ENCODE assay signal across 9 cellular contexts in the genomic region with DNA sequence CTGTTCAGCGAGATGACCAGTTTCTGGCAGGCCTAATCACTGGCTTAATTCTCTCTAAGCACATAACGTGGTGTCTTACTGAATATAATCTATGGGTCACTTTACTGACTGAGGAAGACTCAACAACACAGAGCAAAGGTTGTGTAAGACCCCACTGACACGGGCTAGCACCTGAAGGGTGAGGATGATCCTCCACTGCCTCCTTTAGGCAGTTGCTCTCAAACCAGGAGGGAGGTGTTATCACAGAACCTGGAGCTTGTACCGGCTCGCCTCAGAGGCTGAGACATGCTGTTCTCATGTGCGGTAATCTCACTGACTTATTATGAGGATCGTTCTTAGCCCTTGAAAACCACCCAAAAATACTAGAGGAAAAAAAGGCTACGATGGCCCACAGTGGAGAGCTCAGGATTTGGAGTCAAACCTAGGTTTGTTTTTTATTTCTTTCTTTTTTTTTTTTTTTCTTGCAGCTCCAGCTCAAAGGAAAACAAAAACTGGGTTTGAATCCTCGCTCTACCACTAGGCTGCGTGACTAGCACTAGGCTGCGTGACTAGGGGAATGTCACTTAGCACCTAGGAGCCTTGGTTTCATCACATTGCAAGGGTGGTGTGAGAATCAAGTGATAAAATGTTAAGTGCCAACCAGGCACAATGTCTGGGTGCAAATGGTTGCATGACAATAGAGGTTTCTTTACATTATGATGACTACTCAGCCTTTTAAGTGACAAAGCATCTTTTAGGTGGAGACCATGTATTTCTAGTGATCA. TPM values are rescaled to one million over a fixed set of nuclear protein-coding genes. Genes with fewer than 3 reads are reported as not detected.
DNase-seq lines count a peak whose midpoint lies in the region; ATAC-seq and TF ChIP-seq lines count a peak whose summit lies in the region.
"Had no signal": no experiment of that assay in that cellular context is flagged by ENCODE, and none has a peak within 500 bp of the region (broad histone marks: within the 10 kb centered on the region; RNA-seq: fewer than 3 reads in every experiment).

No MANE protein-coding gene starts in this region.

- H3K27ac Mint-ChIP-seq in GM23338, result peak overlapping the region; percentile 93
- no peak overlapping the region for H3K27ac Mint-ChIP-seq in endodermal cell

- H3K4me3 ChIP-seq in GM23338 (no peak overlapping the region), OCI-LY3 (ENCODE audit: low read length) (peak overlapping the region; percentile 56), endodermal cell (ENCODE audit: low read length) (no peak overlapping the region), skin epidermis (no peak overlapping the region), mucosa of descending colon (no peak overlapping the region)

- H3K4me2 ChIP-seq in GM23338 (no peak overlapping the region), OCI-LY3 (ENCODE audit: low read length) (peak overlapping the region; percentile 78)

- no peaks in the 10 kb centered on the region for H3K9me3 ChIP-seq in OCI-LY3 (ENCODE audit: insufficient read depth, low read length)
- H3K9me3 ChIP-seq in endodermal cell (ENCODE audit: control insufficient read depth, low read length), result no peaks in the 10 kb centered on the region
- H3K9me3 ChIP-seq in mucosa of descending colon, result no peaks in the 10 kb centered on the region

- no peaks in the 10 kb centered on the region for H3F3A ChIP-seq in GM23338 (replicated peaks; ENCODE audit: low read depth)

- peaks cover 5% of the 10 kb centered on the region for H3K27me3 Mint-ChIP-seq in GM23338 (ENCODE audit: insufficient read depth, low read depth, poor library complexity)
- H3K27me3 Mint-ChIP-seq in endodermal cell (ENCODE audit: insufficient read depth), result peaks cover 35% of the 10 kb centered on the region

- H2AFZ ChIP-seq in GM23338 (no peak overlapping the region), OCI-LY3 (ENCODE audit: low read depth, low read length) (no peak overlapping the region)

- H3K27ac ChIP-seq in GM23338 (ENCODE audit: low read depth) (peak overlapping the region; percentile 51; the same call in 1 of the 2 replicates), OCI-LY3 (ENCODE audit: low read length) (peak overlapping the region; percentile 93), endodermal cell (ENCODE audit: low read depth, low read length) (no peak overlapping the region), skin epidermis (peak overlapping the region in 19 of 21 experiments; percentile 20 to 94 (median 81))

- no peaks in the 10 kb centered on the region for H3K9me3 Mint-ChIP-seq in GM23338
- H3K9me3 Mint-ChIP-seq in endodermal cell, result no peaks in the 10 kb centered on the region

- H4K20me1 ChIP-seq in GM23338 (replicated peaks; ENCODE audit: insufficient read depth) (no peaks in the 10 kb centered on the region), OCI-LY3 (ENCODE audit: insufficient read depth, low read length) (no peaks in the 10 kb centered on the region)

- WGBS in endodermal cell (ENCODE audit: insufficient coverage in 1 of 2, insufficient read length in 1 of 2), 2 experiments, result 84 to 94% methylated on average over 10 to 11 of the region's 11 CpGs

- ATAC-seq in GM23338 (peak; percentile 82), SK-N-SH treated with all-trans-retinoic acid at 6 μM for 48 hours (no peak), mucosa of descending colon (no peak), sciatic nerve (no peak)

- no peaks in the 10 kb centered on the region for H3K79me2 ChIP-seq in GM23338 (replicated peaks; ENCODE audit: insufficient read depth)
- H3K79me2 ChIP-seq in OCI-LY3 (ENCODE audit: low read length), result no peaks in the 10 kb centered on the region

- peaks cover 11% of the 10 kb centered on the region; the same call in 2 of the 3 replicates for H3K4me1 Mint-ChIP-seq in GM23338
- peaks cover 13% of the 10 kb centered on the region for H3K4me1 Mint-ChIP-seq in endodermal cell

- H3K9ac ChIP-seq in OCI-LY3 (ENCODE audit: low read length), result peak overlapping the region; percentile 58
- no peak overlapping the region for H3K9ac ChIP-seq in endodermal cell (ENCODE audit: extremely low read depth, low read length, poor library complexity, severe bottlenecking)

- H3K36me3 Mint-ChIP-seq in GM23338 (ENCODE audit: low read depth), result no peaks in the 10 kb centered on the region
- H3K36me3 Mint-ChIP-seq in endodermal cell (ENCODE audit: low read depth), result no peaks in the 10 kb centered on the region

- peak; percentile 59 for DNase-seq in GM23338 (ENCODE audit: low spot score)
- peak; percentile 75 for DNase-seq in endodermal cell
- DNase-seq in mucosa of descending colon, result no peak
- DNase-seq in sciatic nerve (ENCODE audit: low spot score), result no peak
- DNase-seq in activated effector memory CD4-positive, alpha-beta T cell treated with anti-CD3 and anti-CD28 coated beads, Interleukin-2, amount 50 U/mL, for 16 hours, result no peak
- DNase-seq: effector CD8-positive, alpha-beta T cell had no signal

- intact Hi-C loops in mucosa of descending colon (cut with DNase I, micrococcal nuclease) (no loop called here), sciatic nerve (cut with DNase I) (no loop called here)

- H3K27me3 ChIP-seq in GM23338 (ENCODE audit: insufficient read depth) (no peaks in the 10 kb centered on the region), OCI-LY3 (ENCODE audit: low read depth, low read length) (no peaks in the 10 kb centered on the region), endodermal cell (ENCODE audit: control insufficient read depth, insufficient read depth, low read length, poor library complexity, severe bottlenecking) (peaks cover 31% of the 10 kb centered on the region)

- 0 out of 2 replicates have a peak, but pooled peaks cover 3% of the 10 kb centered on the region for H3K36me3 ChIP-seq in GM23338 (ENCODE audit: insufficient read depth)
- peaks cover 25% of the 10 kb centered on the region for H3K36me3 ChIP-seq in OCI-LY3 (replicated peaks; ENCODE audit: low read depth, low read length)
- H3K36me3 ChIP-seq in endodermal cell (ENCODE audit: control insufficient read depth, insufficient read depth, low read length), result no peaks in the 10 kb centered on the region
- no peaks in the 10 kb centered on the region for H3K36me3 ChIP-seq in mucosa of descending colon (ENCODE audit: low read depth)

- no peaks in the 10 kb centered on the region for H3K9me2 ChIP-seq in GM23338 (ENCODE audit: insufficient read depth)

- H3K4me1 ChIP-seq in GM23338 (ENCODE audit: insufficient read depth), result 0 out of 2 replicates have a peak, but pooled peaks cover 6% of the 10 kb centered on the region
- peaks cover 85% of the 10 kb centered on the region for H3K4me1 ChIP-seq in OCI-LY3 (ENCODE audit: low read length)
- H3K4me1 ChIP-seq in endodermal cell (ENCODE audit: control insufficient read depth, insufficient read depth, low read length), result no peaks in the 10 kb centered on the region
- no peaks in the 10 kb centered on the region for H3K4me1 ChIP-seq in mucosa of descending colon (ENCODE audit: low read depth)

- H3K4me3 Mint-ChIP-seq in GM23338, result no peak overlapping the region
- no peak overlapping the region for H3K4me3 Mint-ChIP-seq in endodermal cell

- TF ChIP-seq CTCF in GM23338 (conservative IDR thresholded peaks at IDR 0.05; ENCODE audit: low read depth in 2 of 2) (peak; percentile 25 to 61; a peak in 2 of 4 replicates), OCI-LY3 (IDR thresholded peaks at IDR 0.05; ENCODE audit: low read depth, low read length) (peak; percentile 48), endodermal cell (conservative IDR thresholded peaks at IDR 0.05) (peak; percentile 47), mucosa of descending colon (IDR thresholded peaks at IDR 0.05) (no peak)

TF ChIP-seq in GM23338, 12 proteins besides CTCF, POLR2A, EP300 and RAD21 (continues in another document):
- TF ChIP-seq ZNF114 (CRISPR knock-in tag; IDR thresholded peaks at IDR 0.05) (no peak), CREB1 (CRISPR knock-in tag; IDR thresholded peaks at IDR 0.05; ENCODE audit: low read depth) (no peak)

TF ChIP-seq in SK-N-SH treated with all-trans-retinoic acid at 6 μM for 48 hours, 23 proteins besides CTCF, POLR2A, EP300 and RAD21 (continues in another document):
- no peak for TF ChIP-seq ZFP30 (CRISPR knock-in tag; IDR thresholded peaks at IDR 0.05)
- no peak for TF ChIP-seq ZNF8 (CRISPR knock-in tag; IDR thresholded peaks at IDR 0.05)
- no peak for TF ChIP-seq CSDC2 (CRISPR knock-in tag; IDR thresholded peaks at IDR 0.05)
- TF ChIP-seq ZNF70 (CRISPR knock-in tag; IDR thresholded peaks at IDR 0.05), result no peak
- no peak for TF ChIP-seq OSR1 (CRISPR knock-in tag; IDR thresholded peaks at IDR 0.05)
- TF ChIP-seq, protein P1, sequence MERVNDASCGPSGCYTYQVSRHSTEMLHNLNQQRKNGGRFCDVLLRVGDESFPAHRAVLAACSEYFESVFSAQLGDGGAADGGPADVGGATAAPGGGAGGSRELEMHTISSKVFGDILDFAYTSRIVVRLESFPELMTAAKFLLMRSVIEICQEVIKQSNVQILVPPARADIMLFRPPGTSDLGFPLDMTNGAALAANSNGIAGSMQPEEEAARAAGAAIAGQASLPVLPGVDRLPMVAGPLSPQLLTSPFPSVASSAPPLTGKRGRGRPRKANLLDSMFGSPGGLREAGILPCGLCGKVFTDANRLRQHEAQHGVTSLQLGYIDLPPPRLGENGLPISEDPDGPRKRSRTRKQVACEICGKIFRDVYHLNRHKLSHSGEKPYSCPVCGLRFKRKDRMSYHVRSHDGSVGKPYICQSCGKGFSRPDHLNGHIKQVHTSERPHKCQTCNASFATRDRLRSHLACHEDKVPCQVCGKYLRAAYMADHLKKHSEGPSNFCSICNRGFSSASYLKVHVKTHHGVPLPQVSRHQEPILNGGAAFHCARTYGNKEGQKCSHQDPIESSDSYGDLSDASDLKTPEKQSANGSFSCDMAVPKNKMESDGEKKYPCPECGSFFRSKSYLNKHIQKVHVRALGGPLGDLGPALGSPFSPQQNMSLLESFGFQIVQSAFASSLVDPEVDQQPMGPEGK (CRISPR knock-in tag; IDR thresholded peaks at IDR 0.05; ENCODE audit: borderline replicate concordance), result no peak
- TF ChIP-seq ESRRG (CRISPR knock-in tag; IDR thresholded peaks at IDR 0.05), result no peak
- no peak for TF ChIP-seq RARB (CRISPR knock-in tag; IDR thresholded peaks at IDR 0.05)
- TF ChIP-seq PPARA (CRISPR knock-in tag; IDR thresholded peaks at IDR 0.05; ENCODE audit: borderline replicate concordance), result no peak

RNA-seq across cellular contexts. Expression of a gene that starts 28.1 kb away (rescaled TPM):
- 15.3 and 20.8 TPM in 2 replicates for total RNA-seq in GM23338 (2014; rRNA removed; shearing (Covaris generic))
- polyA plus RNA-seq in GM23338 (2016; fragmentation: Nextera tagmentation; extraction: Ambion mirVana), result 8.1 TPM in 2 replicates
- 1 to 10 TPM; 3.1 to 7.3 TPM for total RNA-seq in endodermal cell
- 22.5 TPM for polyA plus RNA-seq in endodermal cell (2013, experiment 1 of 2)
- polyA plus RNA-seq in endodermal cell (2013, experiment 2 of 2), result 22.1 TPM
- total RNA-seq in mucosa of descending colon, result 10 to 100 TPM in 1 of 3 donors, 1 to 10 TPM in 2; 4.9 to 10.9 (median 6.7) TPM
- total RNA-seq in sciatic nerve, result 19.7 TPM

Comparison
In these comparisons a context has a peak if more than half of its experiments do, and no peak if none do; other contexts are left out.
1. DNase-seq: peak in GM23338 (single experiment) and endodermal cell (single experiment); none in mucosa of descending colon (0 of 3), sciatic nerve (single experiment) and activated effector memory CD4-positive, alpha-beta T cell treated with anti-CD3 and anti-CD28 coated beads, Interleukin-2, amount 50 U/mL, for 16 hours (single experiment).